1 cellular context compared by ENCODE assay signal in genomic region chr18:77092104-77093066, GRCh38.
TF ChIP-seq lines count a peak whose summit lies in the region.

No MANE protein-coding gene starts in this region.

TF ChIP-seq in IMR-90, 13 proteins besides CTCF, POLR2A, EP300 and RAD21 (continued from another document):
- TF ChIP-seq MAFK (IDR thresholded peaks at IDR 0.05; ENCODE audit: low read depth, low read length) = no peak
- TF ChIP-seq MAZ (IDR thresholded peaks at IDR 0.05; ENCODE audit: borderline replicate concordance, low read depth, low read length) = no peak
- no peak for TF ChIP-seq NFE2L2 (IDR thresholded peaks at IDR 0.05; ENCODE audit: low read depth, low read length)
- TF ChIP-seq SMC3 (IDR thresholded peaks at IDR 0.05; ENCODE audit: low read depth, low read length) = no peak
- TF ChIP-seq, protein P1, sequence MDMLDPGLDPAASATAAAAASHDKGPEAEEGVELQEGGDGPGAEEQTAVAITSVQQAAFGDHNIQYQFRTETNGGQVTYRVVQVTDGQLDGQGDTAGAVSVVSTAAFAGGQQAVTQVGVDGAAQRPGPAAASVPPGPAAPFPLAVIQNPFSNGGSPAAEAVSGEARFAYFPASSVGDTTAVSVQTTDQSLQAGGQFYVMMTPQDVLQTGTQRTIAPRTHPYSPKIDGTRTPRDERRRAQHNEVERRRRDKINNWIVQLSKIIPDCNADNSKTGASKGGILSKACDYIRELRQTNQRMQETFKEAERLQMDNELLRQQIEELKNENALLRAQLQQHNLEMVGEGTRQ (IDR thresholded peaks at IDR 0.05; ENCODE audit: low read depth, low read length) = no peak
- no peak for TF ChIP-seq RCOR1 (IDR thresholded peaks at IDR 0.05; ENCODE audit: insufficient replicate concordance, low read length)
- no peak for TF ChIP-seq CHD1 (IDR thresholded peaks at IDR 0.05; ENCODE audit: low read depth, low read length)
- TF ChIP-seq MXI1 (IDR thresholded peaks at IDR 0.05; ENCODE audit: borderline replicate concordance, low read depth, low read length) = no peak
- TF ChIP-seq BHLHE40 (IDR thresholded peaks at IDR 0.05; ENCODE audit: low read depth, low read length) = no peak
